8 cellular contexts compared by ENCODE assay signal in genomic region chr12:133080619-133081407, GRCh38. TPM values are rescaled to one million over a fixed set of nuclear protein-coding genes. Genes with fewer than 3 reads are reported as not detected.
DNase-seq lines count a peak whose midpoint lies in the region; ATAC-seq and TF ChIP-seq lines count a peak whose summit lies in the region.

ZNF140 (plus strand) TSS chr12:133080923; CDS start chr12:133081321, 398 bp downstream.

- peak within 1 kb of the TSS; percentile 88 for H3K4me3 ChIP-seq in OCI-LY3 (ENCODE audit: low read length)
- peak within 1 kb of the TSS; percentile 75 to 89 (median 82) for H3K4me3 ChIP-seq in esophagus muscularis mucosa
- H3K4me3 ChIP-seq in muscle layer of duodenum (ENCODE audit: low read depth in 1 of 2, low read length in 2 of 2): peak within 1 kb of the TSS; percentile 82

- TF ChIP-seq EP300 in esophagus muscularis mucosa (IDR thresholded peaks at IDR 0.05): no peak

- TF ChIP-seq POLR2A in esophagus muscularis mucosa (IDR thresholded peaks at IDR 0.05; ENCODE audit: low read depth): no peak

- H3K4me1 Mint-ChIP-seq in activated T-cell treated with anti-CD3 and anti-CD28 coated beads, Interleukin-2, amount 50 U/mL, for 4 hours (ENCODE audit: low read depth): peaks cover 8% of the 10 kb centered on the region

- H3K27me3 ChIP-seq in OCI-LY3 (ENCODE audit: low read depth, low read length) (no peaks in the 10 kb centered on the region), esophagus muscularis mucosa (no peaks in the 10 kb centered on the region), muscle layer of duodenum (ENCODE audit: low read depth, low read length) (no peaks in the 10 kb centered on the region)

- H3K4me1 ChIP-seq in OCI-LY3 (ENCODE audit: low read length) (peaks cover 19% of the 10 kb centered on the region), esophagus muscularis mucosa (peaks cover 11 to 19% (median 15%) of the 10 kb centered on the region in 4 donors), muscle layer of duodenum (ENCODE audit: control insufficient read depth in 1 of 2, insufficient read depth in 2 of 2, low read length in 2 of 2) (peaks cover 0 to 8% of the 10 kb centered on the region in 2 donors)

- peak within 1 kb of the TSS; percentile 74 for H3K4me2 ChIP-seq in OCI-LY3 (ENCODE audit: low read length)

- H3K9ac ChIP-seq in OCI-LY3 (ENCODE audit: low read length): peak within 1 kb of the TSS; percentile 95

- DNase-seq in DMS 273 (lab: John Stamatoyannopoulos, UW; ENCODE audit: unreplicated experiment): peak; percentile 97
- peak; percentile 95 for DNase-seq in HT1080 (ENCODE audit: low read depth)
- peak; percentile 89 for DNase-seq in activated T-cell treated with anti-CD3 and anti-CD28 coated beads, Interleukin-2, amount 50 U/mL, for 4 hours
- DNase-seq in esophagus muscularis mucosa (ENCODE audit: extremely low spot score): peak; percentile 98
- peak; percentile 93 for DNase-seq in stimulated activated CD8-positive, alpha-beta memory T cell treated with anti-CD3 and anti-CD28 coated beads, Interleukin-7, amount 100 ng/mL, for 4 hours (ENCODE audit: low read depth in 2 of 2)

- peak within 1 kb of the TSS; percentile 79 for H2AFZ ChIP-seq in OCI-LY3 (ENCODE audit: low read depth, low read length)

- peaks cover 45% of the 10 kb centered on the region for H3K36me3 Mint-ChIP-seq in activated T-cell treated with anti-CD3 and anti-CD28 coated beads, Interleukin-2, amount 50 U/mL, for 4 hours (ENCODE audit: insufficient read depth)

- H3K9me3 Mint-ChIP-seq in activated T-cell treated with anti-CD3 and anti-CD28 coated beads, Interleukin-2, amount 50 U/mL, for 4 hours: peaks cover 42% of the 10 kb centered on the region

- WGBS in esophagus muscularis mucosa: 3% methylated on average over 6 of the region's 60 CpGs

- no peaks in the 10 kb centered on the region for H4K20me1 ChIP-seq in OCI-LY3 (ENCODE audit: insufficient read depth, low read length)

- H3K4me3 Mint-ChIP-seq in activated T-cell treated with anti-CD3 and anti-CD28 coated beads, Interleukin-2, amount 50 U/mL, for 4 hours: no peak within 1 kb of the TSS

- H3K27me3 Mint-ChIP-seq in activated T-cell treated with anti-CD3 and anti-CD28 coated beads, Interleukin-2, amount 50 U/mL, for 4 hours (ENCODE audit: low read depth): no peaks in the 10 kb centered on the region

- peaks cover 53% of the 10 kb centered on the region for H3K9me3 ChIP-seq in OCI-LY3 (ENCODE audit: insufficient read depth, low read length)
- H3K9me3 ChIP-seq in esophagus muscularis mucosa: peaks cover 11 to 83% (median 79%) of the 10 kb centered on the region in 4 donors
- peaks cover 52 to 71% of the 10 kb centered on the region in 2 donors for H3K9me3 ChIP-seq in muscle layer of duodenum (ENCODE audit: control insufficient read depth in 1 of 2, low read length in 2 of 2)

- TF ChIP-seq CTCF in OCI-LY3 (IDR thresholded peaks at IDR 0.05; ENCODE audit: low read depth, low read length): no peak
- peak in 2 of 3 experiments; percentile 37 to 40 for TF ChIP-seq CTCF in esophagus muscularis mucosa (IDR thresholded peaks at IDR 0.05)

- peak; percentile 58 for ATAC-seq in GM21360 (IDR thresholded peaks at IDR 0.05; ENCODE audit: unreplicated experiment)
- ATAC-seq in activated T-cell treated with anti-CD3 and anti-CD28 coated beads, Interleukin-2, amount 50 U/mL, for 4 hours: peak; percentile 71 to 73

- intact Hi-C loops in esophagus muscularis mucosa (cut with DNase I): loop anchor here (1.0 to 5.0 kb wide), 2 partner anchors 44 to 49 kb away; partner anchors contain the start of genes ZNF10, ZNF84 and ZNF891

- H3K79me2 ChIP-seq in OCI-LY3 (ENCODE audit: low read length): peaks cover 12% of the 10 kb centered on the region

- peaks cover 50% of the 10 kb centered on the region for H3K36me3 ChIP-seq in OCI-LY3 (replicated peaks; ENCODE audit: low read depth, low read length)
- peaks cover 31 to 42% (median 38%) of the 10 kb centered on the region in 4 donors for H3K36me3 ChIP-seq in esophagus muscularis mucosa
- peaks cover 33 to 47% of the 10 kb centered on the region in 2 donors for H3K36me3 ChIP-seq in muscle layer of duodenum (ENCODE audit: control insufficient read depth in 1 of 2, insufficient read depth in 2 of 2, low read length in 2 of 2)

- H3K27ac ChIP-seq in OCI-LY3 (ENCODE audit: low read length) (peak within 1 kb of the TSS; percentile 94), esophagus muscularis mucosa (replicated peaks in 1 of 4) (peak within 1 kb of the TSS; percentile 96 to 99 (median 97)), muscle layer of duodenum (ENCODE audit: low read length) (peak within 1 kb of the TSS; percentile 98)

RNA-seq across cellular contexts. Expression of gene ZNF140, which starts in this region (rescaled TPM):
- 14.9 and 15.2 TPM in 2 replicates for total RNA-seq in HT1080 (2014; rRNA removed; shearing (Covaris generic))
- 8.2 and 11.4 TPM in 2 replicates for polyA plus RNA-seq in HT1080 (2015; cell fraction: cytosol; rRNA removed)
- 11.8 and 13.6 TPM in 2 replicates for polyA plus RNA-seq in HT1080 (2015; cell fraction: nucleus; rRNA removed)
- 10 to 100 TPM; 10.4 to 15.0 (median 13.4) TPM for total RNA-seq in activated T-cell treated with anti-CD3 and anti-CD28 coated beads, Interleukin-2, amount 50 U/mL, for 4 hours
- total RNA-seq in esophagus muscularis mucosa: 10 to 100 TPM; 12.0 to 13.8 (median 13.1) TPM

Comparison
In these comparisons a context has a peak if more than half of its experiments do, and no peak if none do; other contexts are left out.
1. Peak in every context shown above with its lines: DNase-seq, ATAC-seq, H3K4me3 ChIP-seq and H3K27ac ChIP-seq.